ENCODE assay signal across 28 cellular contexts in genomic region chr1:20834780-20835179, GRCh38.
"Had no signal": no experiment of that assay in that cellular context is flagged by ENCODE, and none has a peak within 500 bp of the region (broad histone marks: within the 10 kb centered on the region; RNA-seq: fewer than 3 reads in every experiment).

No MANE protein-coding gene starts in this region.

- H3K27me3 Mint-ChIP-seq: activated CD4-positive, alpha-beta memory T cell treated with anti-CD3 and anti-CD28 coated beads, Interleukin-2, amount 10 ng/mL, durations not matched to agents 7 days and 5 days; activated CD4-positive, alpha-beta T cell treated with anti-CD3 and anti-CD28 coated beads, Interleukin-2, amount 10 ng/mL, durations not matched to agents 7 days and 5 days; activated naive CD4-positive, alpha-beta T cell treated with anti-CD3 and anti-CD28 coated beads, Interleukin-2, amount 50 U/mL, for 24 hours; activated naive CD8-positive, alpha-beta T cell treated with anti-CD3 and anti-CD28 coated beads, Interleukin-2, amount 50 U/mL, for 24 hours had no signal

- H3K4me1 ChIP-seq: colonic mucosa, heart left ventricle, right atrium auricular region, stomach, thyroid gland, upper lobe of left lung had no signal

- H3K4me3 Mint-ChIP-seq: activated CD4-positive, alpha-beta memory T cell treated with anti-CD3 and anti-CD28 coated beads, Interleukin-2, amount 10 ng/mL, durations not matched to agents 7 days and 5 days; activated CD4-positive, alpha-beta T cell treated with anti-CD3 and anti-CD28 coated beads, Interleukin-2, amount 10 ng/mL, durations not matched to agents 7 days and 5 days; activated naive CD4-positive, alpha-beta T cell treated with anti-CD3 and anti-CD28 coated beads, Interleukin-2, amount 50 U/mL, for 24 hours; activated naive CD8-positive, alpha-beta T cell treated with anti-CD3 and anti-CD28 coated beads, Interleukin-2, amount 50 U/mL, for 24 hours; activated T-cell treated with anti-CD3 and anti-CD28 coated beads, Interleukin-2, amount 50 U/mL, for 4 hours; immature natural killer cell; nephron; WTC11 had no signal

- H3K27me3 ChIP-seq: colonic mucosa, foreskin keratinocyte, heart left ventricle, ovary, right atrium auricular region, stomach, thyroid gland, upper lobe of left lung, vagina had no signal

- H3K36me3 ChIP-seq: colonic mucosa, ovary had no signal

- H3K9me3 Mint-ChIP-seq: activated CD4-positive, alpha-beta memory T cell treated with anti-CD3 and anti-CD28 coated beads, Interleukin-2, amount 10 ng/mL, durations not matched to agents 7 days and 5 days; activated CD4-positive, alpha-beta T cell treated with anti-CD3 and anti-CD28 coated beads, Interleukin-2, amount 10 ng/mL, durations not matched to agents 7 days and 5 days; activated naive CD8-positive, alpha-beta T cell treated with anti-CD3 and anti-CD28 coated beads, Interleukin-2, amount 50 U/mL, for 24 hours; activated T-cell treated with anti-CD3 and anti-CD28 coated beads, Interleukin-2, amount 50 U/mL, for 4 hours; activated T-helper 2 cell treated with anti-CD3 and anti-CD28 coated beads, Interferon-gamma antibody, Interleukin-2, Interleukin-4, amounts not matched to agents 10 μg/mL and 5 μg/mL and 100 μg/mL, durations not matched to agents 14 hours and 24 hours and 36 hours; immature natural killer cell had no signal

- H3K4me1 Mint-ChIP-seq: activated CD4-positive, alpha-beta memory T cell treated with anti-CD3 and anti-CD28 coated beads, Interleukin-2, amount 10 ng/mL, durations not matched to agents 7 days and 5 days; activated CD4-positive, alpha-beta T cell treated with anti-CD3 and anti-CD28 coated beads, Interleukin-2, amount 10 ng/mL, durations not matched to agents 7 days and 5 days; activated naive CD4-positive, alpha-beta T cell treated with anti-CD3 and anti-CD28 coated beads, Interleukin-2, amount 50 U/mL, for 24 hours; activated naive CD8-positive, alpha-beta T cell treated with anti-CD3 and anti-CD28 coated beads, Interleukin-2, amount 50 U/mL, for 24 hours; immature natural killer cell; nephron; WTC11 had no signal

- H3K9me3 ChIP-seq: colonic mucosa, heart left ventricle, ovary, right atrium auricular region, stomach, thyroid gland, upper lobe of left lung, vagina had no signal

- FAIRE-seq: kidney had no signal

- ATAC-seq: activated naive CD8-positive, alpha-beta T cell treated with anti-CD3 and anti-CD28 coated beads, Interleukin-2, amount 50 U/mL, for 24 hours; activated T-cell treated with anti-CD3 and anti-CD28 coated beads, Interleukin-2, amount 50 U/mL, for 4 hours; foreskin keratinocyte; heart left ventricle; left colon; WTC11 had no signal

- DNase-seq: activated CD4-positive, alpha-beta memory T cell treated with anti-CD3 and anti-CD28 coated beads, Interleukin-2, amount 10 ng/mL, durations not matched to agents 7 days and 5 days; activated CD4-positive, alpha-beta T cell treated with anti-CD3 and anti-CD28 coated beads for 1 hour; activated CD4-positive, alpha-beta T cell treated with anti-CD3 and anti-CD28 coated beads, Interleukin-2, amount 10 ng/mL, durations not matched to agents 7 days and 5 days; activated CD8-positive, alpha-beta memory T cell treated with anti-CD3 and anti-CD28 coated beads, Interleukin-2, amount 50 U/mL, for 48 hours; activated naive CD8-positive, alpha-beta T cell treated with anti-CD3 and anti-CD28 coated beads, Interleukin-2, amount 50 U/mL, for 24 hours; activated T-cell treated with anti-CD3 and anti-CD28 coated beads, Interleukin-2, amount 50 U/mL, for 4 hours; colonic mucosa; effector CD8-positive, alpha-beta T cell; erythroblast; foreskin keratinocyte; heart left ventricle; hypothalamus; immature natural killer cell; kidney; left colon; mammary epithelial cell; ovary; stimulated activated CD4-positive, alpha-beta T cell treated with anti-CD3 and anti-CD28 coated beads, Interleukin-2, amount 100 ng/mL, for 48 hours; stomach; T-helper 2 cell; thyroid gland; upper lobe of left lung had no signal

- H3K27ac ChIP-seq: colonic mucosa, foreskin keratinocyte, heart left ventricle, ovary, right atrium auricular region, stomach, thyroid gland, upper lobe of left lung, vagina had no signal

- H3K4me3 ChIP-seq: colonic mucosa, heart left ventricle, ovary, right atrium auricular region, stomach, thyroid gland, upper lobe of left lung, vagina had no signal

- H3K27ac Mint-ChIP-seq: activated CD4-positive, alpha-beta memory T cell treated with anti-CD3 and anti-CD28 coated beads, Interleukin-2, amount 10 ng/mL, durations not matched to agents 7 days and 5 days; activated CD4-positive, alpha-beta T cell treated with anti-CD3 and anti-CD28 coated beads, Interleukin-2, amount 10 ng/mL, durations not matched to agents 7 days and 5 days; activated naive CD8-positive, alpha-beta T cell treated with anti-CD3 and anti-CD28 coated beads, Interleukin-2, amount 50 U/mL, for 24 hours; activated T-helper 2 cell treated with anti-CD3 and anti-CD28 coated beads, Interferon-gamma antibody, Interleukin-2, Interleukin-4, amounts not matched to agents 10 μg/mL and 5 μg/mL and 100 μg/mL, durations not matched to agents 14 hours and 24 hours and 36 hours; nephron; WTC11 had no signal
